Comparison of ENCODE assay signal across 1 cellular context in the genomic region with DNA sequence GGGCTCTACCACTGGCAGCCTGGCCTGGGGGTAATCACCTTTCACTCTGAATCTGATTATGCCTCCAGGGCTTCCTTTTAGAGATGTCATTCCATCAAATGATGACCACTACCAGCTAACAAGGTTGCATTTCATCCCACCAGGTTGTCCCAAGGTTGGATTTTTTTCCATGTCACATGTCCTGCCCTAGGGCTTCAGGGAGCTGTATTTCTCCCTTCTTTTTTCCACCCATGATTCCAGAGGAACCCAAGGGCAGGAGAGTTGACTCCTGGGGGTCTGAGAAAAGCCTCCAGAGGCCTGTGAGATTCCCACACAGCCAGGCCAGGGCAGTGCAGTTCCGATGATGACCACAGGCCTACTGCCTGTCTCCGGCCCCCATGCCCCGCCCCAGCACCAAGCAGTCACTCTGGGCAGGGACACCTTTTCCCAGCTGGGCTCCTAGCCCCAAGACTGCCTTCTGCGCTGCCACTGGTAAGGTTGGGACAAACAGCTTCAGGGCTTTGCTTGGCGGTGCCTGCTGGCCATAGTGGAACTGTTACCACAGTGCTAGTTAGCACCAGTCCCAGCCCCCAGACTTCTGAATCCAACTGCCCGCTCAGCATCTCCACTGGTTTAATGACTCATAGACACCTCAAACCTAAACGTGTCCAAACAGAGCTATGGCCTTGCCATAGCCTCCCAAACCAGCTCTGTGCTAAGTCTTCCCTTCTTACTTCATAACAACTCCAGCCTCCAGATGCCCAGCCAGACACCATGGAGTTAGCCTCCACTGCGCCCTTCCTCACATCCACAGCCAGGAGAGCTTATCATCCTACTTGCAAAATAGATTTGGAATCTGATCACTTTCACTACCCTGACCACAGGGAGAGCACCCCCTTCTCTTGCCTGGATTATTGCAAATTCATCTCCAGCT.
TF ChIP-seq lines count a peak whose summit lies in the region.

No MANE protein-coding gene starts in this region.

TF ChIP-seq in K562, 482 proteins besides CTCF, POLR2A, EP300 and RAD21 (continued from another document and continues in another):
- TF ChIP-seq, protein P1, sequence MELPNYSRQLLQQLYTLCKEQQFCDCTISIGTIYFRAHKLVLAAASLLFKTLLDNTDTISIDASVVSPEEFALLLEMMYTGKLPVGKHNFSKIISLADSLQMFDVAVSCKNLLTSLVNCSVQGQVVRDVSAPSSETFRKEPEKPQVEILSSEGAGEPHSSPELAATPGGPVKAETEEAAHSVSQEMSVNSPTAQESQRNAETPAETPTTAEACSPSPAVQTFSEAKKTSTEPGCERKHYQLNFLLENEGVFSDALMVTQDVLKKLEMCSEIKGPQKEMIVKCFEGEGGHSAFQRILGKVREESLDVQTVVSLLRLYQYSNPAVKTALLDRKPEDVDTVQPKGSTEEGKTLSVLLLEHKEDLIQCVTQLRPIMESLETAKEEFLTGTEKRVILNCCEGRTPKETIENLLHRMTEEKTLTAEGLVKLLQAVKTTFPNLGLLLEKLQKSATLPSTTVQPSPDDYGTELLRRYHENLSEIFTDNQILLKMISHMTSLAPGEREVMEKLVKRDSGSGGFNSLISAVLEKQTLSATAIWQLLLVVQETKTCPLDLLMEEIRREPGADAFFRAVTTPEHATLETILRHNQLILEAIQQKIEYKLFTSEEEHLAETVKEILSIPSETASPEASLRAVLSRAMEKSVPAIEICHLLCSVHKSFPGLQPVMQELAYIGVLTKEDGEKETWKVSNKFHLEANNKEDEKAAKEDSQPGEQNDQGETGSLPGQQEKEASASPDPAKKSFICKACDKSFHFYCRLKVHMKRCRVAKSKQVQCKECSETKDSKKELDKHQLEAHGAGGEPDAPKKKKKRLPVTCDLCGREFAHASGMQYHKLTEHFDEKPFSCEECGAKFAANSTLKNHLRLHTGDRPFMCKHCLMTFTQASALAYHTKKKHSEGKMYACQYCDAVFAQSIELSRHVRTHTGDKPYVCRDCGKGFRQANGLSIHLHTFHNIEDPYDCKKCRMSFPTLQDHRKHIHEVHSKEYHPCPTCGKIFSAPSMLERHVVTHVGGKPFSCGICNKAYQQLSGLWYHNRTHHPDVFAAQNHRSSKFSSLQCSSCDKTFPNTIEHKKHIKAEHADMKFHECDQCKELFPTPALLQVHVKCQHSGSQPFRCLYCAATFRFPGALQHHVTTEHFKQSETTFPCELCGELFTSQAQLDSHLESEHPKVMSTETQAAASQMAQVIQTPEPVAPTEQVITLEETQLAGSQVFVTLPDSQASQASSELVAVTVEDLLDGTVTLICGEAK (IDR thresholded peaks at IDR 0.05) = no peak
- TF ChIP-seq, protein P1 (CRISPR knock-in tag; IDR thresholded peaks at IDR 0.05) = no peak
- TF ChIP-seq, protein P2, sequence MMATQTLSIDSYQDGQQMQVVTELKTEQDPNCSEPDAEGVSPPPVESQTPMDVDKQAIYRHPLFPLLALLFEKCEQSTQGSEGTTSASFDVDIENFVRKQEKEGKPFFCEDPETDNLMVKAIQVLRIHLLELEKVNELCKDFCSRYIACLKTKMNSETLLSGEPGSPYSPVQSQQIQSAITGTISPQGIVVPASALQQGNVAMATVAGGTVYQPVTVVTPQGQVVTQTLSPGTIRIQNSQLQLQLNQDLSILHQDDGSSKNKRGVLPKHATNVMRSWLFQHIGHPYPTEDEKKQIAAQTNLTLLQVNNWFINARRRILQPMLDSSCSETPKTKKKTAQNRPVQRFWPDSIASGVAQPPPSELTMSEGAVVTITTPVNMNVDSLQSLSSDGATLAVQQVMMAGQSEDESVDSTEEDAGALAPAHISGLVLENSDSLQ (IDR thresholded peaks at IDR 0.05) = peak; percentile 28; the same call in 1 of the 2 replicates
- TF ChIP-seq YY1 (IDR thresholded peaks at IDR 0.05; ENCODE audit: borderline replicate concordance in 1 of 3, control insufficient read depth in 1 of 3, extremely low read depth in 1 of 3, insufficient read depth in 3 of 3, insufficient read length in 1 of 3, insufficient replicate concordance in 2 of 3, low read depth in 1 of 3, low read length in 2 of 3) (no peak), ZNF324 (CRISPR knock-in tag; IDR thresholded peaks at IDR 0.05) (0 out of 2 replicates have a peak, but pooled peaks have one; percentile 10), FOXA3 (CRISPR knock-in tag; conservative IDR thresholded peaks at IDR 0.05 in 1 of 2, IDR thresholded peaks at IDR 0.05 in 1 of 2) (no peak), STAG1 (CRISPR knock-in tag; IDR thresholded peaks at IDR 0.05; ENCODE audit: borderline replicate concordance) (no peak), SMAD3 (CRISPR knock-in tag; conservative IDR thresholded peaks at IDR 0.05) (no peak; the same call in 1 of the 2 replicates), NFYB (IDR thresholded peaks at IDR 0.05; ENCODE audit: extremely low read depth, insufficient read length) (no peak), PYGO2 (tag; IDR thresholded peaks at IDR 0.05) (no peak), TSC22D4 (tag; IDR thresholded peaks at IDR 0.05) (no peak), SIRT6 (IDR thresholded peaks at IDR 0.05; ENCODE audit: low read depth, low read length) (no peak), KHSRP (IDR thresholded peaks at IDR 0.05) (no peak), MEIS2 (IDR thresholded peaks at IDR 0.05; ENCODE audit: partially characterized antibody) (no peak), BDP1 (IDR thresholded peaks at IDR 0.05; ENCODE audit: insufficient read depth, insufficient read length) (no peak), SRSF3 (IDR thresholded peaks at IDR 0.05; ENCODE audit: insufficient read depth, low read length) (no peak), LARP7 (IDR thresholded peaks at IDR 0.05) (no peak), FOSL1 (tag; conservative IDR thresholded peaks at IDR 0.05) (peak; percentile 62), ZNF24 (IDR thresholded peaks at IDR 0.05) (no peak), PTTG1 (tag; IDR thresholded peaks at IDR 0.05; ENCODE audit: low read depth) (peak; percentile 17; the same call in 1 of the 2 replicates), ZNF224 (CRISPR knock-in tag; IDR thresholded peaks at IDR 0.05) (no peak), BRD9 (IDR thresholded peaks at IDR 0.05; ENCODE audit: low read depth, partially characterized antibody) (peak; percentile 55), MCM5 (IDR thresholded peaks at IDR 0.05; ENCODE audit: low read depth) (no peak), CHD2 (IDR thresholded peaks at IDR 0.05; ENCODE audit: low read depth, low read length) (no peak), SMAD4 (CRISPR knock-in tag; conservative IDR thresholded peaks at IDR 0.05) (peak; percentile 72), CBX3 (IDR thresholded peaks at IDR 0.05; ENCODE audit: borderline replicate concordance in 1 of 2, low read length in 2 of 2) (no peak), NFIC (IDR thresholded peaks at IDR 0.05) (no peak), GTF2A2 (tag; IDR thresholded peaks at IDR 0.05) (0 out of 2 replicates have a peak, but pooled peaks have one; percentile 38), ZSCAN29 (IDR thresholded peaks at IDR 0.05) (no peak), TEAD2 (tag; IDR thresholded peaks at IDR 0.05) (no peak), CBFA2T3 (IDR thresholded peaks at IDR 0.05) (no peak)
- TF ChIP-seq, protein P3, sequence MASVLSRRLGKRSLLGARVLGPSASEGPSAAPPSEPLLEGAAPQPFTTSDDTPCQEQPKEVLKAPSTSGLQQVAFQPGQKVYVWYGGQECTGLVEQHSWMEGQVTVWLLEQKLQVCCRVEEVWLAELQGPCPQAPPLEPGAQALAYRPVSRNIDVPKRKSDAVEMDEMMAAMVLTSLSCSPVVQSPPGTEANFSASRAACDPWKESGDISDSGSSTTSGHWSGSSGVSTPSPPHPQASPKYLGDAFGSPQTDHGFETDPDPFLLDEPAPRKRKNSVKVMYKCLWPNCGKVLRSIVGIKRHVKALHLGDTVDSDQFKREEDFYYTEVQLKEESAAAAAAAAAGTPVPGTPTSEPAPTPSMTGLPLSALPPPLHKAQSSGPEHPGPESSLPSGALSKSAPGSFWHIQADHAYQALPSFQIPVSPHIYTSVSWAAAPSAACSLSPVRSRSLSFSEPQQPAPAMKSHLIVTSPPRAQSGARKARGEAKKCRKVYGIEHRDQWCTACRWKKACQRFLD (CRISPR knock-in tag; IDR thresholded peaks at IDR 0.05) = peak; percentile 39; the same call in 1 of the 2 replicates
- TF ChIP-seq, protein P4, sequence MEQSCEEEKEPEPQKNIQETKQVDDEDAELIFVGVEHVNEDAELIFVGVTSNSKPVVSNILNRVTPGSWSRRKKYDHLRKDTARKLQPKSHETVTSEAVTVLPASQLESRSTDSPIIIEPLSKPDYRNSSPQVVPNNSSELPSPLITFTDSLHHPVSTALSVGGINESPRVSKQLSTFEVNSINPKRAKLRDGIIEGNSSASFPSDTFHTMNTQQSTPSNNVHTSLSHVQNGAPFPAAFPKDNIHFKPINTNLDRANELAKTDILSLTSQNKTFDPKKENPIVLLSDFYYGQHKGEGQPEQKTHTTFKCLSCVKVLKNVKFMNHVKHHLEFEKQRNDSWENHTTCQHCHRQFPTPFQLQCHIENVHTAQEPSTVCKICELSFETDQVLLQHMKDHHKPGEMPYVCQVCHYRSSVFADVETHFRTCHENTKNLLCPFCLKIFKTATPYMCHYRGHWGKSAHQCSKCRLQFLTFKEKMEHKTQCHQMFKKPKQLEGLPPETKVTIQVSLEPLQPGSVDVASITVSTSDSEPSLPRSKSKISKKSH (CRISPR knock-in tag; IDR thresholded peaks at IDR 0.05) = no peak
- TF ChIP-seq, protein P5, sequence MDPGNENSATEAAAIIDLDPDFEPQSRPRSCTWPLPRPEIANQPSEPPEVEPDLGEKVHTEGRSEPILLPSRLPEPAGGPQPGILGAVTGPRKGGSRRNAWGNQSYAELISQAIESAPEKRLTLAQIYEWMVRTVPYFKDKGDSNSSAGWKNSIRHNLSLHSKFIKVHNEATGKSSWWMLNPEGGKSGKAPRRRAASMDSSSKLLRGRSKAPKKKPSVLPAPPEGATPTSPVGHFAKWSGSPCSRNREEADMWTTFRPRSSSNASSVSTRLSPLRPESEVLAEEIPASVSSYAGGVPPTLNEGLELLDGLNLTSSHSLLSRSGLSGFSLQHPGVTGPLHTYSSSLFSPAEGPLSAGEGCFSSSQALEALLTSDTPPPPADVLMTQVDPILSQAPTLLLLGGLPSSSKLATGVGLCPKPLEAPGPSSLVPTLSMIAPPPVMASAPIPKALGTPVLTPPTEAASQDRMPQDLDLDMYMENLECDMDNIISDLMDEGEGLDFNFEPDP (CRISPR knock-in tag; IDR thresholded peaks at IDR 0.05) = no peak
- TF ChIP-seq, protein P6, sequence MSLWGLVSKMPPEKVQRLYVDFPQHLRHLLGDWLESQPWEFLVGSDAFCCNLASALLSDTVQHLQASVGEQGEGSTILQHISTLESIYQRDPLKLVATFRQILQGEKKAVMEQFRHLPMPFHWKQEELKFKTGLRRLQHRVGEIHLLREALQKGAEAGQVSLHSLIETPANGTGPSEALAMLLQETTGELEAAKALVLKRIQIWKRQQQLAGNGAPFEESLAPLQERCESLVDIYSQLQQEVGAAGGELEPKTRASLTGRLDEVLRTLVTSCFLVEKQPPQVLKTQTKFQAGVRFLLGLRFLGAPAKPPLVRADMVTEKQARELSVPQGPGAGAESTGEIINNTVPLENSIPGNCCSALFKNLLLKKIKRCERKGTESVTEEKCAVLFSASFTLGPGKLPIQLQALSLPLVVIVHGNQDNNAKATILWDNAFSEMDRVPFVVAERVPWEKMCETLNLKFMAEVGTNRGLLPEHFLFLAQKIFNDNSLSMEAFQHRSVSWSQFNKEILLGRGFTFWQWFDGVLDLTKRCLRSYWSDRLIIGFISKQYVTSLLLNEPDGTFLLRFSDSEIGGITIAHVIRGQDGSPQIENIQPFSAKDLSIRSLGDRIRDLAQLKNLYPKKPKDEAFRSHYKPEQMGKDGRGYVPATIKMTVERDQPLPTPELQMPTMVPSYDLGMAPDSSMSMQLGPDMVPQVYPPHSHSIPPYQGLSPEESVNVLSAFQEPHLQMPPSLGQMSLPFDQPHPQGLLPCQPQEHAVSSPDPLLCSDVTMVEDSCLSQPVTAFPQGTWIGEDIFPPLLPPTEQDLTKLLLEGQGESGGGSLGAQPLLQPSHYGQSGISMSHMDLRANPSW (CRISPR knock-in tag; IDR thresholded peaks at IDR 0.05) = no peak
- TF ChIP-seq, protein P7, sequence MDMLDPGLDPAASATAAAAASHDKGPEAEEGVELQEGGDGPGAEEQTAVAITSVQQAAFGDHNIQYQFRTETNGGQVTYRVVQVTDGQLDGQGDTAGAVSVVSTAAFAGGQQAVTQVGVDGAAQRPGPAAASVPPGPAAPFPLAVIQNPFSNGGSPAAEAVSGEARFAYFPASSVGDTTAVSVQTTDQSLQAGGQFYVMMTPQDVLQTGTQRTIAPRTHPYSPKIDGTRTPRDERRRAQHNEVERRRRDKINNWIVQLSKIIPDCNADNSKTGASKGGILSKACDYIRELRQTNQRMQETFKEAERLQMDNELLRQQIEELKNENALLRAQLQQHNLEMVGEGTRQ (CRISPR knock-in tag; IDR thresholded peaks at IDR 0.05) = no peak
- TF ChIP-seq, protein P8, sequence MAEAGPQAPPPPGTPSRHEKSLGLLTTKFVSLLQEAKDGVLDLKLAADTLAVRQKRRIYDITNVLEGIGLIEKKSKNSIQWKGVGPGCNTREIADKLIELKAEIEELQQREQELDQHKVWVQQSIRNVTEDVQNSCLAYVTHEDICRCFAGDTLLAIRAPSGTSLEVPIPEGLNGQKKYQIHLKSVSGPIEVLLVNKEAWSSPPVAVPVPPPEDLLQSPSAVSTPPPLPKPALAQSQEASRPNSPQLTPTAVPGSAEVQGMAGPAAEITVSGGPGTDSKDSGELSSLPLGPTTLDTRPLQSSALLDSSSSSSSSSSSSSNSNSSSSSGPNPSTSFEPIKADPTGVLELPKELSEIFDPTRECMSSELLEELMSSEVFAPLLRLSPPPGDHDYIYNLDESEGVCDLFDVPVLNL (CRISPR knock-in tag; IDR thresholded peaks at IDR 0.05; ENCODE audit: low read depth) = no peak
- TF ChIP-seq, protein P9, sequence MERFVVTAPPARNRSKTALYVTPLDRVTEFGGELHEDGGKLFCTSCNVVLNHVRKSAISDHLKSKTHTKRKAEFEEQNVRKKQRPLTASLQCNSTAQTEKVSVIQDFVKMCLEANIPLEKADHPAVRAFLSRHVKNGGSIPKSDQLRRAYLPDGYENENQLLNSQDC (CRISPR knock-in tag; IDR thresholded peaks at IDR 0.05) = no peak
